24 cellular contexts compared by ENCODE assay signal in the genomic region with DNA sequence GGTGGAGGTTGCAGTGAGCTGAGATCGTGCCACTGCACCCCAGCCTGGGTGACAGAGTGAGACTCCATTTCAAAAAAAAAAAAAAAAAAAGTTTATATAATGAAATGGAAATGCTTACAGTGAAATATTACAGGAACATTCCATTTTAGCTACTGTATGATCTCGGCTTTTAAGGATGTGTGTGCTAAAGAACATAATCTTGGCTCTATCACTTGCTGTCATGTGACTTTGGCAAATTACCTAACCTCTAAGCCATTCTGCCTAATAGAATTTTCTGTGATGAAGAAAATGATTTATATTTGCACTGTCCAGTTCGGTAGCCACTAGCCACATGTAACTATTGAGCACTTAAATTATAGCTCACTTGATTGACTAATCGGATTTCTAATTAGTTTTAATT. TPM values are rescaled to one million over a fixed set of nuclear protein-coding genes. Genes with fewer than 3 reads are reported as not detected.
DNase-seq lines count a peak whose midpoint lies in the region; ATAC-seq and TF ChIP-seq lines count a peak whose summit lies in the region.
"Had no signal": no experiment of that assay in that cellular context is flagged by ENCODE, and none has a peak within 500 bp of the region (broad histone marks: within the 10 kb centered on the region; RNA-seq: fewer than 3 reads in every experiment).

No MANE protein-coding gene starts in this region.

- no peak for ATAC-seq in GM21515 (IDR thresholded peaks at IDR 0.05; ENCODE audit: unreplicated experiment)
- ATAC-seq: activated T-cell treated with anti-CD3 and anti-CD28 coated beads, Interleukin-2, amount 50 U/mL, for 4 hours; lower lobe of right lung had no signal

- WGBS in sigmoid colon, 2 donors, result 87 to 93% methylated on average over 4 of the region's 4 CpGs

- intact Hi-C loops in sigmoid colon (cut with DNase I), result loop anchor here (10.0 kb wide), 1 partner anchor 129 kb away; the partner anchor contains the start of gene MEX3C

- no peak overlapping the region for H3K9ac ChIP-seq in adipocyte (ENCODE audit: low read length)
- H3K9ac ChIP-seq: neural progenitor cell had no signal

- peak; percentile 12 for DNase-seq in GM04503 (ENCODE audit: low read depth)
- peak; percentile 42 for DNase-seq in adipocyte (ENCODE audit: low read depth)
- DNase-seq in fibroblast of peridontal ligament (ENCODE audit: extremely low read depth), result peak; percentile 54
- no peak for DNase-seq in sigmoid colon
- no peak for DNase-seq in NCI-H524 (lab: John Stamatoyannopoulos, UW)
- DNase-seq in COLO829 (ENCODE audit: low spot score), result no peak
- DNase-seq: activated CD4-positive, alpha-beta T cell treated with anti-CD3 and anti-CD28 coated beads for 1 hour; activated naive CD4-positive, alpha-beta T cell treated with anti-CD3 and anti-CD28 coated beads for 36 hours; activated T-cell treated with anti-CD3 and anti-CD28 coated beads, Interleukin-2, amount 50 U/mL, for 4 hours; anterior cingulate cortex; CD4-positive, alpha-beta memory T cell; cerebellar nuclear complex; DMS153; hypothalamus; Kasumi-1; kidney; lower lobe of right lung; NCI-H1048; NCI-H187 treated with DMSO at 0.1 percent for 48 hours; SHP77 treated with DMSO at 0.1 percent for 48 hours; stimulated activated CD4-positive, alpha-beta T cell treated with anti-CD3 and anti-CD28 coated beads, Interleukin-1b, Interleukin-23, amount 100 ng/mL, for 48 hours; substantia nigra had no signal

- peak in 2 of 4 donors; percentile 13 to 47 for TF ChIP-seq EP300 in sigmoid colon (IDR thresholded peaks at IDR 0.05)

- H3K4me1 ChIP-seq in adipocyte (ENCODE audit: control insufficient read depth, insufficient read depth, low read length) (peaks cover 29% of the 10 kb centered on the region), sigmoid colon (peaks cover 0 to 62% (median 31%) of the 10 kb centered on the region in 4 donors)
- H3K4me1 ChIP-seq: lower lobe of right lung, neural progenitor cell had no signal

- no peaks in the 10 kb centered on the region for H3K9me3 ChIP-seq in adipocyte (ENCODE audit: control insufficient read depth, low read length)
- H3K9me3 ChIP-seq in sigmoid colon, result no peaks in the 10 kb centered on the region
- H3K9me3 ChIP-seq: lower lobe of right lung had no signal

- H3K36me3 ChIP-seq in adipocyte (ENCODE audit: control insufficient read depth, insufficient read depth, low read length, severe bottlenecking) (peaks cover 74% of the 10 kb centered on the region), sigmoid colon (peaks cover 0 to 61% (median 4%) of the 10 kb centered on the region in 4 donors)

- H3K27me3 ChIP-seq in adipocyte (replicated peaks; ENCODE audit: control insufficient read depth, insufficient read depth, low read length) (no peaks in the 10 kb centered on the region), sigmoid colon (no peaks in the 10 kb centered on the region)
- H3K27me3 ChIP-seq: neural progenitor cell had no signal

- TF ChIP-seq CTCF in sigmoid colon (IDR thresholded peaks at IDR 0.05), result no peak

- H3K27ac ChIP-seq in sigmoid colon, result peak overlapping the region in 3 of 4 donors; percentile 24 to 77 (median 76)
- H3K27ac ChIP-seq: lower lobe of right lung, neural progenitor cell had no signal

- TF ChIP-seq POLR2A in sigmoid colon (IDR thresholded peaks at IDR 0.05), result no peak

- no peak overlapping the region for H3K4me3 ChIP-seq in adipocyte (ENCODE audit: low read length)
- H3K4me3 ChIP-seq in sigmoid colon, result no peak overlapping the region
- H3K4me3 ChIP-seq: lower lobe of right lung, neural progenitor cell had no signal

RNA-seq across cellular contexts. Expression of gene SMAD4, which starts 36.3 kb away (rescaled TPM):
- 100 to 1,000 TPM; 106 to 143 (median 122) TPM for total RNA-seq in sigmoid colon
- polyA plus RNA-seq in sigmoid colon, result 10 to 100 TPM; 16.4 to 25.5 (median 19.8) TPM

Comparison
In these comparisons a context has a peak if more than half of its experiments do, and no peak if none do; other contexts are left out.
1. DNase-seq: peak in GM04503 (single experiment), adipocyte (single experiment) and fibroblast of peridontal ligament (single experiment); none in sigmoid colon (single experiment), NCI-H524 (0 of 2) and COLO829 (single experiment).